10 cellular contexts compared by ENCODE assay signal in genomic region chr1:101410048-101410878, GRCh38.
DNase-seq lines count a peak whose midpoint lies in the region; ATAC-seq and TF ChIP-seq lines count a peak whose summit lies in the region.
"Had no signal": no experiment of that assay in that cellular context is flagged by ENCODE, and none has a peak within 500 bp of the region (broad histone marks: within the 10 kb centered on the region; RNA-seq: fewer than 3 reads in every experiment).

No MANE protein-coding gene starts in this region.

- H3K36me3 Mint-ChIP-seq in activated T-helper 17 cell treated with anti-CD3 and anti-CD28 coated beads, Interleukin-2, amount 50 U/mL, for 72 hours (ENCODE audit: low read depth) = no peaks in the 10 kb centered on the region

- H3K27me3 Mint-ChIP-seq in activated T-helper 17 cell treated with anti-CD3 and anti-CD28 coated beads, Interleukin-2, amount 50 U/mL, for 72 hours = peaks cover 5% of the 10 kb centered on the region
- H3K27me3 Mint-ChIP-seq: dendritic cell treated with granulocyte-macrophage colony-stimulating factor and Interleukin-4, amounts not matched to agents 40 ng/mL and 50 ng/mL, for 4 days had no signal

- no peaks in the 10 kb centered on the region for H3K4me1 Mint-ChIP-seq in activated T-helper 17 cell treated with anti-CD3 and anti-CD28 coated beads, Interleukin-2, amount 50 U/mL, for 72 hours

- DNase-seq in GM06990 (ENCODE audit: extremely low read depth, insufficient read length) (peak; percentile 77), NCI-H1048 (lab: John Stamatoyannopoulos, UW) (no peak), pons (ENCODE audit: low spot score) (no peak)
- DNase-seq in stimulated activated CD4-positive, alpha-beta T cell treated with anti-CD3 and anti-CD28 coated beads, Interleukin-12 subunit alpha, Interleukin-12 subunit beta, amount 100 ng/mL, for 4 hours = no peak
- DNase-seq in stimulated activated CD4-positive, alpha-beta T cell treated with anti-CD3 and anti-CD28 coated beads, Interleukin-4, amount 100 ng/mL, for 4 hours = no peak
- DNase-seq: activated CD4-positive, alpha-beta T cell treated with anti-CD3 and anti-CD28 coated beads, Interleukin-2, amount 10 ng/mL, durations not matched to agents 24 days and 14 days had no signal

- H3K4me3 Mint-ChIP-seq in activated T-helper 17 cell treated with anti-CD3 and anti-CD28 coated beads, Interleukin-2, amount 50 U/mL, for 72 hours = no peak overlapping the region
- H3K4me3 Mint-ChIP-seq: activated CD4-positive, alpha-beta T cell treated with anti-CD3 and anti-CD28 coated beads, Interleukin-2, amount 10 ng/mL, durations not matched to agents 24 days and 14 days; dendritic cell treated with granulocyte-macrophage colony-stimulating factor and Interleukin-4, amounts not matched to agents 40 ng/mL and 50 ng/mL, for 4 days had no signal

- no peak overlapping the region for H3K27ac Mint-ChIP-seq in activated T-helper 17 cell treated with anti-CD3 and anti-CD28 coated beads, Interleukin-2, amount 50 U/mL, for 72 hours
- H3K27ac Mint-ChIP-seq: activated CD4-positive, alpha-beta T cell treated with anti-CD3 and anti-CD28 coated beads, Interleukin-2, amount 10 ng/mL, durations not matched to agents 24 days and 14 days; dendritic cell treated with granulocyte-macrophage colony-stimulating factor and Interleukin-4, amounts not matched to agents 40 ng/mL and 50 ng/mL, for 4 days had no signal

- TF ChIP-seq CTCF in GM06990 (IDR thresholded peaks at IDR 0.05; ENCODE audit: insufficient read depth, low read length, poor library complexity, severe bottlenecking) = no peak

- ATAC-seq in GM19328 (IDR thresholded peaks at IDR 0.05; ENCODE audit: unreplicated experiment) = peak; percentile 25
- ATAC-seq in HG02973 (IDR thresholded peaks at IDR 0.05; ENCODE audit: unreplicated experiment) = peak; percentile 43
- ATAC-seq in activated T-helper 17 cell treated with anti-CD3 and anti-CD28 coated beads, Interleukin-2, amount 50 U/mL, for 72 hours (replicated peaks) = peak; percentile 44

- no peaks in the 10 kb centered on the region for H3K36me3 ChIP-seq in GM06990 (ENCODE audit: control insufficient read depth, insufficient read depth, low read length)

- no peaks in the 10 kb centered on the region for H3K27me3 ChIP-seq in GM06990 (replicated peaks; ENCODE audit: control insufficient read depth, insufficient read depth, low read length)

- no peak overlapping the region; the same call in 1 of the 2 replicates for H3K4me3 ChIP-seq in GM06990 (replicated peaks; ENCODE audit: low read depth, low read length)

- no peaks in the 10 kb centered on the region for H3K9me3 Mint-ChIP-seq in activated T-helper 17 cell treated with anti-CD3 and anti-CD28 coated beads, Interleukin-2, amount 50 U/mL, for 72 hours
- H3K9me3 Mint-ChIP-seq: activated CD4-positive, alpha-beta T cell treated with anti-CD3 and anti-CD28 coated beads, Interleukin-2, amount 10 ng/mL, durations not matched to agents 24 days and 14 days had no signal
